Comparison of ENCODE assay signal across 8 cellular contexts in the genomic region with DNA sequence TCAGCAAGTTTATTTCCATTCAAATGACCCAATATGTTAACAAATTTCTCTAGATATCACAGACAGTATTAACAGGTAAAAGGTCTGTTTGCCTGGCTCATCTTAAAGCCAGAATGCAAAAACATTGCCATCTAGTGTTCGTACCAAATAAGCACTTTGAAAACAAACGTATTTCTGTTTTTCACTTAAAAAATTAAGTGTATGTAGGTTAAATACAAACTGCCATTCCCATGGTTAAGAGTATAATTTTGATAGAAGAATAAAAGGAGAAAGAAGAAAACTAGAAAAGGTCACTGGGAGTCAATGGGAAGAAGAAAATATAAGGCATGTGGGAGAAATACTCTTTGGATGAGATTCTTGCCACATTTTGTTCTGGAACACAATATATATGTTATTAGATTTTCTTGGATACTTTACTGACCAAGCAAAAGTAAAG. TPM values are rescaled to one million over a fixed set of nuclear protein-coding genes. Genes with fewer than 3 reads are reported as not detected.
DNase-seq lines count a peak whose midpoint lies in the region; ATAC-seq and TF ChIP-seq lines count a peak whose summit lies in the region.

No MANE protein-coding gene starts in this region.

- H4K20me1 ChIP-seq in DND-41 (ENCODE audit: insufficient read depth, low read length) = no peaks in the 10 kb centered on the region

- H3K27me3 ChIP-seq in DND-41 (ENCODE audit: insufficient read depth, low read length, poor library complexity) = no peaks in the 10 kb centered on the region
- H3K27me3 ChIP-seq in gastroesophageal sphincter = no peaks in the 10 kb centered on the region

- H3K9me3 ChIP-seq in DND-41 (ENCODE audit: insufficient read depth, low read length, severe bottlenecking) = no peaks in the 10 kb centered on the region
- H3K9me3 ChIP-seq in gastroesophageal sphincter = no peaks in the 10 kb centered on the region

- peaks cover 24% of the 10 kb centered on the region; the same call in 1 of the 2 replicates for H3K36me3 ChIP-seq in DND-41 (ENCODE audit: insufficient read depth, low read length)
- H3K36me3 ChIP-seq in gastroesophageal sphincter = peaks cover 0 to 8% of the 10 kb centered on the region in 2 donors

- no peak overlapping the region for H3K9ac ChIP-seq in DND-41 (ENCODE audit: low read depth, low read length)

- H2AFZ ChIP-seq in DND-41 (ENCODE audit: low read depth, low read length) = no peak overlapping the region

- in situ Hi-C loops in SK-MEL-5 (cut with HindIII; ENCODE audit: low pct_unique_long_range_greater_than_20kb, low sequenced_read_pairs) = loop anchor here (25.0 kb wide), 1 partner anchor 620 kb away; no protein-coding TSS in a partner anchor

- no peak overlapping the region for H3K4me2 ChIP-seq in DND-41 (ENCODE audit: insufficient read depth, low read length)

- H3K4me3 ChIP-seq in DND-41 (ENCODE audit: low read depth in 1 of 2, low read length in 2 of 2) = no peak overlapping the region
- no peak overlapping the region for H3K4me3 ChIP-seq in gastroesophageal sphincter

- DNase-seq in DND-41 (no peak), SK-MEL-5 (ENCODE audit: low read depth, low spot score) (peak; percentile 65), CD1c-positive myeloid dendritic cell (ENCODE audit: extremely low spot score) (no peak), activated gamma-delta T cell (lab: John Stamatoyannopoulos, UW) (no peak), sciatic nerve (ENCODE audit: low spot score) (no peak)

- intact Hi-C loops in sciatic nerve (cut with DNase I) = no loop called here

- no peak for TF ChIP-seq POLR2A in gastroesophageal sphincter (IDR thresholded peaks at IDR 0.05)

- ATAC-seq in DND-41 (ENCODE audit: insufficient read depth, low read depth) (no peak), gastroesophageal sphincter (no peak), HG03460 (IDR thresholded peaks at IDR 0.05; ENCODE audit: unreplicated experiment) (no peak), sciatic nerve (no peak)

- H3K27ac ChIP-seq in DND-41 (ENCODE audit: low read length) (no peak overlapping the region), gastroesophageal sphincter (no peak overlapping the region)

- H3K4me1 ChIP-seq in DND-41 (ENCODE audit: insufficient read depth, low read length) (no peaks in the 10 kb centered on the region), gastroesophageal sphincter (no peaks in the 10 kb centered on the region)

- no peaks in the 10 kb centered on the region for H3K79me2 ChIP-seq in DND-41 (ENCODE audit: insufficient read depth, low read length)

- TF ChIP-seq EP300 in gastroesophageal sphincter (IDR thresholded peaks at IDR 0.05) = no peak

- WGBS in gastroesophageal sphincter (ENCODE audit: low coverage in 1 of 2), 2 donors = 7 to 14% methylated on average over 2 of the region's 2 CpGs

- TF ChIP-seq CTCF in DND-41 (IDR thresholded peaks at IDR 0.05; ENCODE audit: borderline replicate concordance, extremely low read depth, low read length, poor library complexity, severe bottlenecking) = peak; percentile 64
- TF ChIP-seq CTCF in LNCAP (IDR thresholded peaks at IDR 0.05) = peak; percentile 82
- TF ChIP-seq CTCF in gastroesophageal sphincter (IDR thresholded peaks at IDR 0.05) = peak in 3 of 4 experiments; percentile 10 to 45 (median 12)

RNA-seq across cellular contexts. Expression of a gene that starts 51.0 kb away (rescaled TPM):
- 68.0 and 81.2 TPM in 2 replicates for total RNA-seq in SK-MEL-5 (2014; rRNA removed; shearing (Covaris generic))
- 50.0 and 58.9 TPM in 2 replicates for polyA plus RNA-seq in SK-MEL-5 (2015; cell fraction: cytosol; rRNA removed)
- polyA plus RNA-seq in SK-MEL-5 (2015; cell fraction: nucleus; rRNA removed) = 50.9 and 64.4 TPM in 2 replicates
- 10 to 100 TPM; 18.3 to 45.3 (median 30.3) TPM for total RNA-seq in gastroesophageal sphincter
- total RNA-seq in sciatic nerve = 21.4 TPM

Comparison
In these comparisons a context has a peak if more than half of its experiments do, and no peak if none do; other contexts are left out.
1. CTCF ChIP-seq: peak in every context shown above with its lines; median percentile 82 in LNCAP; 64 in DND-41; 12 in gastroesophageal sphincter.